1 cellular context compared by ENCODE assay signal in the genomic region with DNA sequence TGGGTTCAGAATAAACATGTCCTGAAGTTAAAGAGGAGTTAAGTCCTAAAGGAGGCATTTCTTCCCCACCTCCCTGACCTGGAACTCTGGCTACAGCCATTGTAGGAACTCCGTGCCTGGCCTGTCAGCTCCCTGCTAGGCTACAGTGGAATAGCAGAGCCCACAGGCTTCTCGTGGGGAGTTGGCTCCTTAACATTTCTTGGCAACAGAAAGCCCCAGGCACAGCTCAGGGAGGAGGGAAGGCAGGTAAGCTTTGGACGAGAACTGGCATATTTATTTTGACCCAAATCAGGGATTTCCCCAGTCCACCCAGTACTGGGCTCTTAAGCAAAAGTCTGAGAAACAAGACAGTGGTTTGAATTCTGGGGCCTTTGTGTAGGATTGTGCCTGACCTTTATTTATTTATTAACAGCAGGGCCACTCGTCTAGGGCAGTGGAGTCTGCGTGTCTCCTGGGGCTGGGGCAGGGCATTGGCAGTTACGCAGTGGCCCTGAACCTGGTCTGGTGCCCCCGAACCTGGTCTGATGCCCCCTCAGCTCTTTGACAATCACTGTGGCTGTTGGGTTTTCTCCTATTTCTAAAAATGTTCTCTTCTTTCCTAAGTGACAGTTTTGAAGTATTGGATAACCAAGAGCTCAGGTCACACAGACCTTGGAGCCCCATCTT.
TF ChIP-seq lines count a peak whose summit lies in the region.

No MANE protein-coding gene starts in this region.

TF ChIP-seq in SK-N-SH, 30 proteins besides CTCF, POLR2A, EP300 and RAD21 (continued from another document):
- TF ChIP-seq, protein P1, sequence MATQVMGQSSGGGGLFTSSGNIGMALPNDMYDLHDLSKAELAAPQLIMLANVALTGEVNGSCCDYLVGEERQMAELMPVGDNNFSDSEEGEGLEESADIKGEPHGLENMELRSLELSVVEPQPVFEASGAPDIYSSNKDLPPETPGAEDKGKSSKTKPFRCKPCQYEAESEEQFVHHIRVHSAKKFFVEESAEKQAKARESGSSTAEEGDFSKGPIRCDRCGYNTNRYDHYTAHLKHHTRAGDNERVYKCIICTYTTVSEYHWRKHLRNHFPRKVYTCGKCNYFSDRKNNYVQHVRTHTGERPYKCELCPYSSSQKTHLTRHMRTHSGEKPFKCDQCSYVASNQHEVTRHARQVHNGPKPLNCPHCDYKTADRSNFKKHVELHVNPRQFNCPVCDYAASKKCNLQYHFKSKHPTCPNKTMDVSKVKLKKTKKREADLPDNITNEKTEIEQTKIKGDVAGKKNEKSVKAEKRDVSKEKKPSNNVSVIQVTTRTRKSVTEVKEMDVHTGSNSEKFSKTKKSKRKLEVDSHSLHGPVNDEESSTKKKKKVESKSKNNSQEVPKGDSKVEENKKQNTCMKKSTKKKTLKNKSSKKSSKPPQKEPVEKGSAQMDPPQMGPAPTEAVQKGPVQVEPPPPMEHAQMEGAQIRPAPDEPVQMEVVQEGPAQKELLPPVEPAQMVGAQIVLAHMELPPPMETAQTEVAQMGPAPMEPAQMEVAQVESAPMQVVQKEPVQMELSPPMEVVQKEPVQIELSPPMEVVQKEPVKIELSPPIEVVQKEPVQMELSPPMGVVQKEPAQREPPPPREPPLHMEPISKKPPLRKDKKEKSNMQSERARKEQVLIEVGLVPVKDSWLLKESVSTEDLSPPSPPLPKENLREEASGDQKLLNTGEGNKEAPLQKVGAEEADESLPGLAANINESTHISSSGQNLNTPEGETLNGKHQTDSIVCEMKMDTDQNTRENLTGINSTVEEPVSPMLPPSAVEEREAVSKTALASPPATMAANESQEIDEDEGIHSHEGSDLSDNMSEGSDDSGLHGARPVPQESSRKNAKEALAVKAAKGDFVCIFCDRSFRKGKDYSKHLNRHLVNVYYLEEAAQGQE (IDR thresholded peaks at IDR 0.05; ENCODE audit: low read depth, low read length) = no peak
- no peak for TF ChIP-seq SMC3 (IDR thresholded peaks at IDR 0.05; ENCODE audit: low read depth, low read length)
- no peak for TF ChIP-seq GABPA (IDR thresholded peaks at IDR 0.05; ENCODE audit: low read depth)
- TF ChIP-seq, protein P2, sequence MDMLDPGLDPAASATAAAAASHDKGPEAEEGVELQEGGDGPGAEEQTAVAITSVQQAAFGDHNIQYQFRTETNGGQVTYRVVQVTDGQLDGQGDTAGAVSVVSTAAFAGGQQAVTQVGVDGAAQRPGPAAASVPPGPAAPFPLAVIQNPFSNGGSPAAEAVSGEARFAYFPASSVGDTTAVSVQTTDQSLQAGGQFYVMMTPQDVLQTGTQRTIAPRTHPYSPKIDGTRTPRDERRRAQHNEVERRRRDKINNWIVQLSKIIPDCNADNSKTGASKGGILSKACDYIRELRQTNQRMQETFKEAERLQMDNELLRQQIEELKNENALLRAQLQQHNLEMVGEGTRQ (IDR thresholded peaks at IDR 0.05; ENCODE audit: borderline replicate concordance, low read depth, low read length) = no peak
- TF ChIP-seq MXI1 (IDR thresholded peaks at IDR 0.05; ENCODE audit: low read depth, low read length) = no peak
- TF ChIP-seq FOXM1 (IDR thresholded peaks at IDR 0.05; ENCODE audit: low read depth) = no peak
- TF ChIP-seq, protein P3, sequence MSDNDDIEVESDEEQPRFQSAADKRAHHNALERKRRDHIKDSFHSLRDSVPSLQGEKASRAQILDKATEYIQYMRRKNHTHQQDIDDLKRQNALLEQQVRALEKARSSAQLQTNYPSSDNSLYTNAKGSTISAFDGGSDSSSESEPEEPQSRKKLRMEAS (IDR thresholded peaks at IDR 0.05; ENCODE audit: low read depth) = no peak
- TF ChIP-seq NFIC (IDR thresholded peaks at IDR 0.05; ENCODE audit: borderline replicate concordance) = no peak
- TF ChIP-seq NRF1 (IDR thresholded peaks at IDR 0.05; ENCODE audit: low read depth, low read length) = no peak
- TF ChIP-seq, protein P4, sequence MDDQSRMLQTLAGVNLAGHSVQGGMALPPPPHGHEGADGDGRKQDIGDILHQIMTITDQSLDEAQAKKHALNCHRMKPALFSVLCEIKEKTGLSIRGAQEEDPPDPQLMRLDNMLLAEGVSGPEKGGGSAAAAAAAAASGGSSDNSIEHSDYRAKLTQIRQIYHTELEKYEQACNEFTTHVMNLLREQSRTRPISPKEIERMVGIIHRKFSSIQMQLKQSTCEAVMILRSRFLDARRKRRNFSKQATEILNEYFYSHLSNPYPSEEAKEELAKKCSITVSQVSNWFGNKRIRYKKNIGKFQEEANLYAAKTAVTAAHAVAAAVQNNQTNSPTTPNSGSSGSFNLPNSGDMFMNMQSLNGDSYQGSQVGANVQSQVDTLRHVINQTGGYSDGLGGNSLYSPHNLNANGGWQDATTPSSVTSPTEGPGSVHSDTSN (IDR thresholded peaks at IDR 0.05) = no peak
- no peak for TF ChIP-seq CHD2 (IDR thresholded peaks at IDR 0.05; ENCODE audit: low read length, partially characterized antibody)
- TF ChIP-seq TCF12 (IDR thresholded peaks at IDR 0.05) = no peak
- TF ChIP-seq POLR2AphosphoS5 (IDR thresholded peaks at IDR 0.05; ENCODE audit: low read depth, low read length) = no peak
- TF ChIP-seq JUND (IDR thresholded peaks at IDR 0.05) = no peak
- no peak for TF ChIP-seq SIN3A (IDR thresholded peaks at IDR 0.05; ENCODE audit: borderline replicate concordance, low read depth, low read length)
- no peak for TF ChIP-seq EZH2phosphoT487 (IDR thresholded peaks at IDR 0.05; ENCODE audit: borderline replicate concordance, low read depth)
- no peak for TF ChIP-seq TEAD4 (IDR thresholded peaks at IDR 0.05; ENCODE audit: borderline replicate concordance, insufficient read depth)
